10 cellular contexts compared by ENCODE assay signal in the genomic region with DNA sequence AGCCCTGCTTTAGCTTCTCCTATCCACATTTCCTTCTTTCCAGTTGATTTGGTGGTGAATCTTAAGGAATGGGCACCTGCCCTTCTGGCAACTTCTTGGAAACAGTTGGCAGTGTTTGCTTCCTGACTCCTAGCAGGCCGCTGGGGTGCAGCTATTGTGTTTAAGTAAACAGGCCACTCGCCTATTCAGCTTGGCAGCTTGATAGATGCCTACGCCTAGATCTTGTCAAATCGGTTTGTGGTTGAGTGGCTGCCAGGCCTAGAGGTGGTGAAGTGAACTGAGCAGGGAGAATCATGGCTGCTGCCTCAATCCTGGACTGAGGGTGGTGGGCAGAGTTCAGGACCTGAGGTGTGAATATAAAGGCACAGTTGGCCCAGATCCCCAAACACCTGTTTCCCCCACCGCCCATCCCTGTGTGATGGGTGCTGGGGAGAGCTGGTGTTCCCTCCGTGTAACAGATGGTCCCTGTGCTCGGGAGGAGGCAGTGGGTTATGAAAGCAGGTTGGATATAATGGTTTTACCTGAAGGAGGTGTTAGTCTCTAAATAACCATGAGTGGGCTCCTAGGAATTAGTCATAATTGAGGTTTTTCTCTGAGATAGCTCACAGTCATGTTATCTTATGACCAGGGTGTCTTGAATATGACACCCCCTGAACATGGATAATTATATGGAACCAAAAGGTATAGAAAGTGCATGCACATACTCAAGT. TPM values are rescaled to one million over a fixed set of nuclear protein-coding genes. Genes with fewer than 3 reads are reported as not detected.
DNase-seq lines count a peak whose midpoint lies in the region; ATAC-seq, FAIRE-seq and TF ChIP-seq lines count a peak whose summit lies in the region.
"Had no signal": no experiment of that assay in that cellular context is flagged by ENCODE, and none has a peak within 500 bp of the region (broad histone marks: within the 10 kb centered on the region; RNA-seq: fewer than 3 reads in every experiment).

No MANE protein-coding gene starts in this region.

- TF ChIP-seq POLR2A in H54 (IDR thresholded peaks at IDR 0.05; ENCODE audit: low read depth, low read length): no peak

- intact Hi-C loops in Calu3 (cut with micrococcal nuclease; ENCODE audit: unreplicated experiment): no loop called here

- DNase-seq in DMS53 (lab: John Stamatoyannopoulos, UW) (peak; percentile 34), DMS53 treated with DMSO at 0.1 percent for 48 hours (lab: John Stamatoyannopoulos, UW; ENCODE audit: unreplicated experiment) (no peak), epithelial cell of proximal tubule (ENCODE audit: low read depth) (no peak), Calu3 (no peak), H54 (ENCODE audit: insufficient read length, low spot score) (no peak)
- peak; percentile 47 for DNase-seq in stimulated activated CD4-positive, alpha-beta T cell treated with anti-CD3 and anti-CD28 coated beads, Interleukin-4, amount 100 ng/mL, for 24 hours

- H3K27ac Mint-ChIP-seq in Calu3 (ENCODE audit: unreplicated experiment): no peak overlapping the region

- no peak overlapping the region for H3K4me3 Mint-ChIP-seq in Calu3 (ENCODE audit: low read depth, unreplicated experiment)

- CTCF ChIA-PET in Calu3 (lab: Charles Lee): no interaction called here

- FAIRE-seq in H54 (lab: Jason Lieb, UNC): no peak

- H3K9me3 Mint-ChIP-seq in Calu3 (ENCODE audit: low read depth, unreplicated experiment): peaks cover 3% of the 10 kb centered on the region
- H3K9me3 Mint-ChIP-seq: stimulated activated memory B cell treated with anti-CD40 and anti-IgM and Interleukin-4, amounts not matched to agents 10 μg/mL and 1 μg/mL and 100 μg/mL, for 72 hours had no signal

- peaks cover 59% of the 10 kb centered on the region for H3K27me3 Mint-ChIP-seq in Calu3 (ENCODE audit: unreplicated experiment)

- TF ChIP-seq CTCF in VCaP (conservative IDR thresholded peaks at IDR 0.05): no peak; the same call in 1 of the 2 replicates
- no peak for TF ChIP-seq CTCF in epithelial cell of proximal tubule (conservative IDR thresholded peaks at IDR 0.05; ENCODE audit: low read depth, low read length)
- TF ChIP-seq CTCF in Calu3 (IDR thresholded peaks at IDR 0.05; ENCODE audit: unreplicated experiment): no peak

- peaks cover 4% of the 10 kb centered on the region for H3K36me3 Mint-ChIP-seq in Calu3 (ENCODE audit: insufficient read depth, unreplicated experiment)
- H3K36me3 Mint-ChIP-seq: stimulated activated memory B cell treated with anti-CD40 and anti-IgM and Interleukin-4, amounts not matched to agents 10 μg/mL and 1 μg/mL and 100 μg/mL, for 72 hours had no signal

- H3K4me3 ChIP-seq in epithelial cell of proximal tubule (ENCODE audit: low read depth, low read length): peak overlapping the region; percentile 76

- BruUV-seq in Calu3 (replicated peaks; lab: Mats Ljungman, UMichigan): no TSS peak

- H3K27ac ChIP-seq in VCaP: peak overlapping the region; percentile 55
- H3K27ac ChIP-seq: 22Rv1 had no signal

- H3K4me1 Mint-ChIP-seq in Calu3 (ENCODE audit: low read depth, unreplicated experiment): no peaks in the 10 kb centered on the region

- ATAC-seq in GM21390 (IDR thresholded peaks at IDR 0.05; ENCODE audit: unreplicated experiment): no peak

RNA-seq across cellular contexts. Expression of gene PLA2G2C, which starts 0.9 kb away (rescaled TPM):
- total RNA-seq in epithelial cell of proximal tubule (not detected in 2 replicates), Calu3 (2022) (not detected in 2 replicates)

RNA-seq across cellular contexts. Expression of gene UBXN10, which starts 1.4 kb away (rescaled TPM):
- total RNA-seq in epithelial cell of proximal tubule (0.14 and 0.23 TPM in 2 replicates), Calu3 (2022) (0.33 and 0.37 TPM in 2 replicates)

RNA-seq across cellular contexts. Expression of gene PLA2G2F, which starts 48.1 kb away (rescaled TPM):
- 3.8 and 4.2 TPM in 2 replicates for total RNA-seq in epithelial cell of proximal tubule
- total RNA-seq in Calu3 (2022): not detected in 2 replicates

Comparison
In these comparisons a context has a peak if more than half of its experiments do, and no peak if none do; other contexts are left out.
1. DNase-seq: peak in DMS53 (single experiment) and stimulated activated CD4-positive, alpha-beta T cell treated with anti-CD3 and anti-CD28 coated beads, Interleukin-4, amount 100 ng/mL, for 24 hours (single experiment); none in DMS53 treated with DMSO at 0.1 percent for 48 hours (single experiment), epithelial cell of proximal tubule (single experiment), Calu3 (single experiment) and H54 (single experiment).